ENCODE assay signal across 9 cellular contexts in genomic region chr22:19524170-19525115, GRCh38. TPM values are rescaled to one million over a fixed set of nuclear protein-coding genes. Genes with fewer than 3 reads are reported as not detected.
DNase-seq lines count a peak whose midpoint lies in the region; ATAC-seq and TF ChIP-seq lines count a peak whose summit lies in the region.
"Had no signal": no experiment of that assay in that cellular context is flagged by ENCODE, and none has a peak within 500 bp of the region (broad histone marks: within the 10 kb centered on the region; RNA-seq: fewer than 3 reads in every experiment).

CLDN5 (minus strand) TSS chr22:19524410; CDS start chr22:19524255, 155 bp downstream.

- DNase-seq in GM20000 (ENCODE audit: low spot score) (peak; percentile 54), erythroblast (lab: John Stamatoyannopoulos, UW) (no peak), HK-2 (ENCODE audit: unreplicated experiment) (no peak)
- DNase-seq in activated CD4-positive, alpha-beta T cell treated with anti-CD3 and anti-CD28 coated beads for 4 hours = no peak

- peak within 1 kb of the TSS; percentile 82 to 85 (median 84) for H3K4me3 Mint-ChIP-seq in nephron

- TF ChIP-seq CTCF in GM20000 (IDR thresholded peaks at IDR 0.05; ENCODE audit: extremely low read depth, missing control alignments) = no peak
- no peak for TF ChIP-seq CTCF in nephron (IDR thresholded peaks at IDR 0.05; ENCODE audit: unreplicated experiment in 3 of 3)

- H3K9me3 Mint-ChIP-seq in nephron = no peaks in the 10 kb centered on the region

- no peak for TF ChIP-seq POLR2A in erythroblast (IDR thresholded peaks at IDR 0.05; ENCODE audit: low read length)

- H3K36me3 Mint-ChIP-seq in nephron (ENCODE audit: low read depth) = no peaks in the 10 kb centered on the region

- peaks cover 10% of the 10 kb centered on the region for H3K4me1 Mint-ChIP-seq in nephron

- H3K27me3 Mint-ChIP-seq in nephron (ENCODE audit: low read depth) = peaks cover 49% of the 10 kb centered on the region

- H3K27ac Mint-ChIP-seq in nephron = peak within 1 kb of the TSS in 1 of 3 experiments; percentile 83

- peak; percentile 37 for ATAC-seq in SK-N-SH treated with all-trans-retinoic acid at 6 μM for 48 hours
- ATAC-seq in esophagus mucosa = peak; percentile 47
- ATAC-seq in HG03280 (IDR thresholded peaks at IDR 0.05; ENCODE audit: unreplicated experiment) = no peak

TF ChIP-seq in SK-N-SH treated with all-trans-retinoic acid at 6 μM for 48 hours, 23 proteins besides CTCF, POLR2A, EP300 and RAD21:
- TF ChIP-seq ARNTL (CRISPR knock-in tag; IDR thresholded peaks at IDR 0.05; ENCODE audit: borderline replicate concordance, low read depth) = no peak
- no peak for TF ChIP-seq RARB (CRISPR knock-in tag; IDR thresholded peaks at IDR 0.05)
- TF ChIP-seq CSDC2 (CRISPR knock-in tag; IDR thresholded peaks at IDR 0.05) = no peak

RNA-seq across cellular contexts. Expression of gene CLDN5, which starts in this region (rescaled TPM):
- 10.4 TPM for total RNA-seq in esophagus mucosa
- total RNA-seq: M059J had no signal
